In the genomic region with DNA sequence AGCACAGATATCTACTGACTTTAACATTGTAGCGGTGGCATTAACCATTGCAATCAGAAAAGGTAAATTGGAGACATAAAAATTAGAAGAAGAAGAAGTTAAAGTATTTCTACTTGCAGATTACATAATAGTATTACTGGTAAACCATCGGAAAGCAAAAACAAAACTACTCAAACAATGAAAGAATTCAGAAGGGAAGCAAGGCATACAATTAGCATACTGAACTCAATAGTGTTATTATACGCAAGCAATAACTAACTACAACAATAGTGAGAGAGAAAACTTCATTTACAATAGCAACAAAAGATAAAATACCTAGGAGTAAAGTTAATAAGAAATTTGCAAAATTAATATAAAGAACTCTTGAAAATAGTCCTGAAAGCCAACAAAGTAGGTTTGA, we compare ENCODE assay signal across 32 cellular contexts. TPM values are rescaled to one million over a fixed set of nuclear protein-coding genes. Genes with fewer than 3 reads are reported as not detected.
"Had no signal": no experiment of that assay in that cellular context is flagged by ENCODE, and none has a peak within 500 bp of the region (broad histone marks: within the 10 kb centered on the region; RNA-seq: fewer than 3 reads in every experiment).

No MANE protein-coding gene starts in this region.

- H3K36me3 ChIP-seq: colonic mucosa, esophagus squamous epithelium, gastroesophageal sphincter, heart right ventricle, left lung, lower lobe of right lung had no signal

- H3K4me1 ChIP-seq: colonic mucosa, esophagus squamous epithelium, gastroesophageal sphincter, heart right ventricle, left lung, lower lobe of right lung had no signal

- H3K27ac ChIP-seq: colonic mucosa, epithelial cell of prostate, esophagus squamous epithelium, gastroesophageal sphincter, heart right ventricle, left lung, lower lobe of right lung had no signal

- FAIRE-seq: endometrium, islet of Langerhans, keratinocyte had no signal

- H3K4me3 ChIP-seq: colonic mucosa, esophagus squamous epithelium, gastroesophageal sphincter, heart right ventricle, left lung, lower lobe of right lung had no signal

- DNase-seq: colonic mucosa; cortex of kidney; effector CD8-positive, alpha-beta T cell; effector memory CD8-positive, alpha-beta T cell; endodermal cell; erythroblast; esophagus squamous epithelium; foreskin fibroblast; foreskin melanocyte; glutamatergic neuron; heart right ventricle; hippocampal formation; left cardiac atrium; left lung; left ventricle myocardium superior; lower lobe of right lung; mesendoderm; midbrain had no signal

- ATAC-seq: effector memory CD8-positive, alpha-beta T cell; esophagus mucosa; gastroesophageal sphincter; heart right ventricle; left cardiac atrium; left lung; left ventricle myocardium superior; lower lobe of right lung had no signal

- H3K9me3 ChIP-seq: colonic mucosa, esophagus squamous epithelium, gastroesophageal sphincter, heart right ventricle, left lung, lower lobe of right lung had no signal

- H3K27me3 ChIP-seq: colonic mucosa had no signal

RNA-seq across cellular contexts. Expression of gene TEX53, which starts 6.6 kb away (rescaled TPM):
- total RNA-seq: chondrocyte, colonic mucosa, dermis microvascular lymphatic vessel endothelial cell, endodermal cell, esophagus mucosa, esophagus squamous epithelium, gastroesophageal sphincter, glomerular endothelial cell, heart right ventricle, kidney epithelial cell, left cardiac atrium, left lung, left ventricle myocardium superior, lower leg skin, lower lobe of right lung, lung microvascular endothelial cell, mononuclear cell, mucosa of gallbladder had no signal
- polyA plus RNA-seq: heart right ventricle, keratinocyte had no signal

RNA-seq across cellular contexts. Expression of gene TEX48, which starts 17.8 kb away (rescaled TPM):
- total RNA-seq: chondrocyte, colonic mucosa, dermis microvascular lymphatic vessel endothelial cell, endodermal cell, esophagus mucosa, esophagus squamous epithelium, gastroesophageal sphincter, glomerular endothelial cell, heart right ventricle, kidney epithelial cell, left cardiac atrium, left lung, left ventricle myocardium superior, lower leg skin, lower lobe of right lung, lung microvascular endothelial cell, mononuclear cell, mucosa of gallbladder had no signal
- polyA plus RNA-seq: heart right ventricle, keratinocyte had no signal
